ENCODE assay signal across 8 cellular contexts in the genomic region with DNA sequence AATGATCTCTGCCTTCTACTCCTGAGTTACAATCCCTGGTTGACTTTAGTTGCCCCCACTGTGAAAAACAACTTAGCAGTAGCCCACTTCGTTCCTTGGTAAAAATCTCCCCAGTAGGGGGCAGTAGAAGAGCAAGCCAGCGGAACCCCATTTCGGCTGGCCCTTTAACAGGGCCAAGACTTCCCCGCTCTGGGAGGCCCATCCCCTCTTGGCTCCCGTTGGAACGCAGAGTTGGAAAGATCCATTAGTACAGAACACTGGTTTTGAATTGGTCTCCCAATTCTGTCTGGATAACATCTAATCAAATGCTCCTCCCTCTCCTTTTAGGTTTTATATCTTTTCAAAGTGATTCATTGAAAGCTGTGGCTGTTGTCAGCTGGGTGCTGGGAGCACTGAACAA.
DNase-seq lines count a peak whose midpoint lies in the region; ATAC-seq and TF ChIP-seq lines count a peak whose summit lies in the region.

No MANE protein-coding gene starts in this region.

- no peaks in the 10 kb centered on the region for H4K20me1 ChIP-seq in SK-N-SH (ENCODE audit: insufficient read depth)

- peaks cover 0 to 3% (median 0%) of the 10 kb centered on the region in 5 experiments for H3K9me3 Mint-ChIP-seq in brain
- H3K9me3 Mint-ChIP-seq in natural killer cell: no peaks in the 10 kb centered on the region

- H3K4me1 Mint-ChIP-seq in brain (peaks cover 84% of the 10 kb centered on the region), natural killer cell (peaks cover 22 to 31% of the 10 kb centered on the region in 2 donors)

- H3K36me3 ChIP-seq in SK-N-SH (replicated peaks in 1 of 2; ENCODE audit: control insufficient read depth in 1 of 2, insufficient read depth in 2 of 2, low read length in 1 of 2): no peaks in the 10 kb centered on the region
- no peaks in the 10 kb centered on the region for H3K36me3 ChIP-seq in transverse colon

- peak overlapping the region in 4 of 5 experiments; percentile 40 to 77 (median 52) for H3K27ac Mint-ChIP-seq in brain
- H3K27ac Mint-ChIP-seq in natural killer cell: peak overlapping the region in 1 of 2 donors; percentile 39

- no peak overlapping the region for H2AFZ ChIP-seq in SK-N-SH (ENCODE audit: low read depth)

- DNase-seq in SK-N-SH (peak; percentile 17), T-helper 9 cell (peak; percentile 41), natural killer cell (peak; percentile 27), transverse colon (peak; percentile 10), NCI-H2171 treated with DMSO at 0.1 percent for 48 hours (lab: John Stamatoyannopoulos, UW) (no peak)

- H3K9ac ChIP-seq in SK-N-SH: no peak overlapping the region

- TF ChIP-seq EP300 in SK-N-SH (IDR thresholded peaks at IDR 0.05; ENCODE audit: borderline replicate concordance in 1 of 2, low read depth in 1 of 2, low read length in 1 of 2) (no peak), transverse colon (IDR thresholded peaks at IDR 0.05; ENCODE audit: low read depth) (no peak)

- TF ChIP-seq POLR2A in transverse colon (IDR thresholded peaks at IDR 0.05): no peak

- CTCF ChIA-PET in SK-N-SH (lab: Yijun Ruan, JAX): interaction anchor here (1.3 to 2.2 kb wide), 3 partner anchors 9 to 31 kb away, joined by 4 to 10 read pairs (median 5); no protein-coding TSS in a partner anchor

- POLR2A ChIA-PET in SK-N-SH (lab: Yijun Ruan, JAX): no interaction called here

- H3K79me2 ChIP-seq in SK-N-SH (ENCODE audit: insufficient read depth): no peaks in the 10 kb centered on the region

- H3K9me3 ChIP-seq in SK-N-SH (no peaks in the 10 kb centered on the region), transverse colon (no peaks in the 10 kb centered on the region)

- H3K4me3 Mint-ChIP-seq in brain (peak overlapping the region in 3 of 5 experiments; percentile 40 to 62 (median 42)), natural killer cell (no peak overlapping the region)

- H3K27me3 Mint-ChIP-seq in brain (no peaks in the 10 kb centered on the region), natural killer cell (ENCODE audit: low read depth in 2 of 2) (peaks cover 0 to 9% of the 10 kb centered on the region in 2 donors)

- no peaks in the 10 kb centered on the region for H3K27me3 ChIP-seq in SK-N-SH (ENCODE audit: insufficient read depth)
- H3K27me3 ChIP-seq in transverse colon: peaks cover 41% of the 10 kb centered on the region

- peak; percentile 36; the same call in 1 of the 2 replicates for TF ChIP-seq RAD21 in SK-N-SH (IDR thresholded peaks at IDR 0.05; ENCODE audit: low read length)

- no peaks in the 10 kb centered on the region for H3K36me3 Mint-ChIP-seq in brain
- no peaks in the 10 kb centered on the region for H3K36me3 Mint-ChIP-seq in natural killer cell

- in situ Hi-C loops in transverse colon (cut with MboI; ENCODE audit: low pct_ligation_motif_present in 1 of 4, low pct_unique_long_range_greater_than_20kb in 1 of 4, low sequenced_read_pairs in 3 of 4): loop anchor here in 2 of 4 donors (25.0 kb wide), 1 partner anchor 1124 kb away; the partner anchor contains the start of gene BCL11B (in 2 of the 2)

- 12% methylated on average over 6 of the region's 6 CpGs for WGBS in SK-N-SH (ENCODE audit: low lambda C conversion rate)
- 11% methylated on average over 6 of the region's 6 CpGs; no CpG with 5 or more reads in 1 of the 2 donors for WGBS in transverse colon (ENCODE audit: low coverage in 1 of 2), 2 donors

- H3K4me1 ChIP-seq in SK-N-SH (ENCODE audit: control insufficient read depth in 1 of 2, insufficient read depth in 2 of 2, low read depth in 1 of 2, low read length in 1 of 2) (no peaks in the 10 kb centered on the region), transverse colon (no peaks in the 10 kb centered on the region)

- no peaks in the 10 kb centered on the region for H3K9me2 ChIP-seq in SK-N-SH

- H3K4me3 ChIP-seq in SK-N-SH (ENCODE audit: low read depth in 2 of 2, low read length in 1 of 2) (peak overlapping the region in 1 of 2 experiments; percentile 32; a peak in 1 of 4 replicates), transverse colon (no peak overlapping the region)

- no peak overlapping the region for H3K4me2 ChIP-seq in SK-N-SH

- TF ChIP-seq CTCF in SK-N-SH (IDR thresholded peaks at IDR 0.05): peak; percentile 60
- TF ChIP-seq CTCF in brain (conservative IDR thresholded peaks at IDR 0.05): peak; percentile 54 to 78
- TF ChIP-seq CTCF in natural killer cell (IDR thresholded peaks at IDR 0.05): peak; percentile 76
- TF ChIP-seq CTCF in transverse colon (IDR thresholded peaks at IDR 0.05): peak; percentile 46 to 61 (median 53)

- ATAC-seq in SK-N-SH treated with all-trans-retinoic acid at 6 μM for 48 hours (no peak), natural killer cell (peak; percentile 66 to 77 (median 67)), GM21390 (IDR thresholded peaks at IDR 0.05; ENCODE audit: unreplicated experiment) (no peak)

- intact Hi-C loops in natural killer cell (cut with micrococcal nuclease): loop anchor here (1.0 kb wide), 2 partner anchors 1128 to 1277 kb away; no protein-coding TSS in a partner anchor
- intact Hi-C loops in transverse colon (cut with DNase I; ENCODE audit: low total_unique reads): no loop called here

- no peaks in the 10 kb centered on the region for H3F3A ChIP-seq in SK-N-SH (replicated peaks; ENCODE audit: insufficient read depth)

- H3K27ac ChIP-seq in SK-N-SH (ENCODE audit: low read depth in 2 of 2, low read length in 1 of 2): no peak overlapping the region
- H3K27ac ChIP-seq in transverse colon: no peak overlapping the region

TF ChIP-seq in SK-N-SH, 30 proteins besides CTCF, POLR2A, EP300 and RAD21:
- TF ChIP-seq SMC3 (IDR thresholded peaks at IDR 0.05; ENCODE audit: low read depth, low read length): 0 out of 2 replicates have a peak, but pooled peaks have one; percentile 11
- no peak for TF ChIP-seq PBX3 (IDR thresholded peaks at IDR 0.05)

TF ChIP-seq in SK-N-SH treated with all-trans-retinoic acid at 6 μM for 48 hours, 23 proteins besides CTCF, POLR2A, EP300 and RAD21:
- TF ChIP-seq RARB (CRISPR knock-in tag; IDR thresholded peaks at IDR 0.05) (no peak), PPARA (CRISPR knock-in tag; IDR thresholded peaks at IDR 0.05; ENCODE audit: borderline replicate concordance) (no peak), CSRNP3 (CRISPR knock-in tag; IDR thresholded peaks at IDR 0.05) (no peak), BACH2 (CRISPR knock-in tag; IDR thresholded peaks at IDR 0.05; ENCODE audit: borderline replicate concordance) (no peak)

Comparison
In these comparisons a context has a peak if more than half of its experiments do, and no peak if none do; other contexts are left out.
1. ATAC-seq: peak in natural killer cell (3 of 3); none in SK-N-SH treated with all-trans-retinoic acid at 6 μM for 48 hours (single experiment) and GM21390 (single experiment).
2. Peak in every context shown above with its lines, with median percentiles within 50 percentile points of each other: CTCF ChIP-seq.